Comparison of ENCODE assay signal across 1 cellular context in the genomic region with DNA sequence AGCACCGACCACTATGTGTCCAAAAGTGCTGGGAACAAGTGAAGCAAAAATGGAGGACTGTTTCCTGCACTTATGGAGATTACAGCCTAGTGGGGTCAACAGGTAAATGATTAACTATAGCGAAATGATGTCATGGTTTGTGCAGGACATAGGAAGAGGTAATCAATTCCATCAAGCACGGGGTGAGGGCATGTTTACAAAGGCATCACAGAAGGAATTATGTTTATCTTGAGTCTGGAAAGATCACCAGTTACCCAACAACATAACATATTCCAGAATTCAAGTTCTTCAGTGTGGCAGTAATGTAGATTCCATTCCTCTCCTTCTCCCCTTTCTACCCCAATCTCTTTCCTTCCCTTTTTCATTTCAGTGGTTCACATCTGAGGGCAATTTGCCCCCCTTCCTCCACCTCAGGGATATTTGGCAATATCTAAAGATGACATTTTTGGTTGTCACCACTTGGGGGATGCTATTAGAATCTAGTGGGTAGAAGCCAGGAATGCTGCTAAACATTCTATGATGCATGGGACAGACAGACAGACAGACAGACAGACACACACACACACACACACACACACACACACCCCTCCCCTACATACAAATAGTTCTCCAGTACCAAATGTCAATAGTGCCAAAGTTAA.
TF ChIP-seq lines count a peak whose summit lies in the region.

No MANE protein-coding gene starts in this region.

TF ChIP-seq in HepG2, 621 proteins besides CTCF, POLR2A, EP300 and RAD21 (continued from another document and continues in another):
- TF ChIP-seq, protein P1, sequence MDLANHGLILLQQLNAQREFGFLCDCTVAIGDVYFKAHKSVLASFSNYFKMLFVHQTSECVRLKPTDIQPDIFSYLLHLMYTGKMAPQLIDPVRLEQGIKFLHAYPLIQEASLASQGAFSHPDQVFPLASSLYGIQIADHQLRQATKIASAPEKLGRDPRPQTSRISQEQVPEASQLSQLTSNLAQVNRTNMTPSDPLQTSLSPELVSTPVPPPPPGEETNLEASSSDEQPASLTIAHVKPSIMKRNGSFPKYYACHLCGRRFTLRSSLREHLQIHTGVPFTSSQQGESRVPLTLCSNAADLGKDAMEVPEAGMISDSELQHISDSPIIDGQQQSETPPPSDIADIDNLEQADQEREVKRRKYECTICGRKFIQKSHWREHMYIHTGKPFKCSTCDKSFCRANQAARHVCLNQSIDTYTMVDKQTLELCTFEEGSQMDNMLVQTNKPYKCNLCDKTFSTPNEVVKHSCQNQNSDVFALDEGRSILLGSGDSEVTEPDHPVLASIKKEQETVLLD (CRISPR knock-in tag; IDR thresholded peaks at IDR 0.05; ENCODE audit: low read depth) = no peak
- TF ChIP-seq ONECUT2 (CRISPR knock-in tag; IDR thresholded peaks at IDR 0.05) (0 out of 2 replicates have a peak, but pooled peaks have one; percentile 34), GFI1 (CRISPR knock-in tag; IDR thresholded peaks at IDR 0.05; ENCODE audit: borderline replicate concordance) (no peak), SKIL (CRISPR knock-in tag; IDR thresholded peaks at IDR 0.05; ENCODE audit: borderline replicate concordance) (peak; percentile 11; the same call in 1 of the 2 replicates), HDAC1 (CRISPR knock-in tag; IDR thresholded peaks at IDR 0.05) (0 out of 2 replicates have a peak, but pooled peaks have one; percentile 27), CHD4 (IDR thresholded peaks at IDR 0.05; ENCODE audit: borderline replicate concordance, low read length) (no peak), RNF2 (conservative IDR thresholded peaks at IDR 0.05; ENCODE audit: low read depth) (no peak), BCLAF1 (IDR thresholded peaks at IDR 0.05) (no peak), ZNF850 (CRISPR knock-in tag; conservative IDR thresholded peaks at IDR 0.05) (no peak), ZNF24 (IDR thresholded peaks at IDR 0.05) (no peak), MIXL1 (CRISPR knock-in tag; IDR thresholded peaks at IDR 0.05) (0 out of 2 replicates have a peak, but pooled peaks have one; percentile 57), KLF6 (CRISPR knock-in tag; IDR thresholded peaks at IDR 0.05) (0 out of 2 replicates have a peak, but pooled peaks have one; percentile 62), ZMYM3 (CRISPR knock-in tag; IDR thresholded peaks at IDR 0.05) (no peak), ZNF883 (CRISPR knock-in tag; IDR thresholded peaks at IDR 0.05; ENCODE audit: not compliant biosample characterization) (no peak), FOXK2 (IDR thresholded peaks at IDR 0.05) (peak; percentile 67; the same call in 1 of the 2 replicates), ZNF768 (CRISPR knock-in tag; IDR thresholded peaks at IDR 0.05) (no peak), SIN3A (IDR thresholded peaks at IDR 0.05; ENCODE audit: borderline replicate concordance, low read depth, low read length) (no peak), DR1 (CRISPR knock-in tag; IDR thresholded peaks at IDR 0.05) (no peak), SKI (IDR thresholded peaks at IDR 0.05; ENCODE audit: partially characterized antibody) (peak; percentile 81), SMARCC2 (IDR thresholded peaks at IDR 0.05) (no peak), BRD4 (CRISPR knock-in tag; IDR thresholded peaks at IDR 0.05) (no peak), ZNF776 (CRISPR knock-in tag; IDR thresholded peaks at IDR 0.05) (no peak), ZNF710 (CRISPR knock-in tag; IDR thresholded peaks at IDR 0.05; ENCODE audit: borderline replicate concordance) (no peak), GATAD2A (CRISPR knock-in tag; IDR thresholded peaks at IDR 0.05) (peak; percentile 85), ATF4 (CRISPR knock-in tag; IDR thresholded peaks at IDR 0.05) (peak in 1 of 2 experiments; percentile 63; a peak in 2 of 4 replicates), BRCA1 (CRISPR knock-in tag; IDR thresholded peaks at IDR 0.05) (no peak), ZNF678 (CRISPR knock-in tag; IDR thresholded peaks at IDR 0.05) (no peak), MTA3 (CRISPR knock-in tag; IDR thresholded peaks at IDR 0.05) (no peak), NFE2 (CRISPR knock-in tag; IDR thresholded peaks at IDR 0.05) (no peak), ADNP (CRISPR knock-in tag; IDR thresholded peaks at IDR 0.05) (no peak), NFATC3 (CRISPR knock-in tag; IDR thresholded peaks at IDR 0.05) (no peak), NFKBIZ (CRISPR knock-in tag; IDR thresholded peaks at IDR 0.05) (0 out of 2 replicates have a peak, but pooled peaks have one; percentile 38), RBM39 (IDR thresholded peaks at IDR 0.05; ENCODE audit: low read depth, low read length, poor library complexity, severe bottlenecking) (no peak), PITX1 (CRISPR knock-in tag; IDR thresholded peaks at IDR 0.05) (0 out of 2 replicates have a peak, but pooled peaks have one; percentile 10), PPARG (CRISPR knock-in tag; conservative IDR thresholded peaks at IDR 0.05) (0 out of 2 replicates have a peak, but pooled peaks have one; percentile 42), MXD4 (CRISPR knock-in tag; IDR thresholded peaks at IDR 0.05) (no peak), ERF (CRISPR knock-in tag; IDR thresholded peaks at IDR 0.05) (0 out of 2 replicates have a peak, but pooled peaks have one; percentile 27), BHLHE40 (IDR thresholded peaks at IDR 0.05; ENCODE audit: low read length) (0 out of 2 replicates have a peak, but pooled peaks have one; percentile 26), GTF3A (CRISPR knock-in tag; conservative IDR thresholded peaks at IDR 0.05) (no peak), ZSCAN22 (CRISPR knock-in tag; IDR thresholded peaks at IDR 0.05) (no peak), HNRNPUL1 (IDR thresholded peaks at IDR 0.05; ENCODE audit: low read depth, low read length) (no peak), KLF16 (CRISPR knock-in tag; IDR thresholded peaks at IDR 0.05) (peak in 1 of 2 experiments; percentile 58; a peak in 1 of 4 replicates), ZBTB43 (CRISPR knock-in tag; conservative IDR thresholded peaks at IDR 0.05) (no peak), ZNF780A (CRISPR knock-in tag; IDR thresholded peaks at IDR 0.05) (no peak), CREM (IDR thresholded peaks at IDR 0.05) (no peak), CREM (CRISPR knock-in tag; IDR thresholded peaks at IDR 0.05) (no peak), CBFB (CRISPR knock-in tag; IDR thresholded peaks at IDR 0.05) (no peak), MIER3 (CRISPR knock-in tag; IDR thresholded peaks at IDR 0.05; ENCODE audit: borderline replicate concordance) (peak; percentile 58; the same call in 1 of the 2 replicates), SALL1 (CRISPR knock-in tag; IDR thresholded peaks at IDR 0.05) (peak; percentile 61; the same call in 1 of the 2 replicates), ZNF30 (CRISPR knock-in tag; IDR thresholded peaks at IDR 0.05) (no peak), FOXO4 (CRISPR knock-in tag; conservative IDR thresholded peaks at IDR 0.05) (no peak), STAG1 (CRISPR knock-in tag; IDR thresholded peaks at IDR 0.05) (no peak)
- TF ChIP-seq, protein P2, sequence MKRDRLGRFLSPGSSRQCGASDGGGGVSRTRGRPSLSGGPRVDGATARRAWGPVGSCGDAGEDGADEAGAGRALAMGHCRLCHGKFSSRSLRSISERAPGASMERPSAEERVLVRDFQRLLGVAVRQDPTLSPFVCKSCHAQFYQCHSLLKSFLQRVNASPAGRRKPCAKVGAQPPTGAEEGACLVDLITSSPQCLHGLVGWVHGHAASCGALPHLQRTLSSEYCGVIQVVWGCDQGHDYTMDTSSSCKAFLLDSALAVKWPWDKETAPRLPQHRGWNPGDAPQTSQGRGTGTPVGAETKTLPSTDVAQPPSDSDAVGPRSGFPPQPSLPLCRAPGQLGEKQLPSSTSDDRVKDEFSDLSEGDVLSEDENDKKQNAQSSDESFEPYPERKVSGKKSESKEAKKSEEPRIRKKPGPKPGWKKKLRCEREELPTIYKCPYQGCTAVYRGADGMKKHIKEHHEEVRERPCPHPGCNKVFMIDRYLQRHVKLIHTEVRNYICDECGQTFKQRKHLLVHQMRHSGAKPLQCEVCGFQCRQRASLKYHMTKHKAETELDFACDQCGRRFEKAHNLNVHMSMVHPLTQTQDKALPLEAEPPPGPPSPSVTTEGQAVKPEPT (CRISPR knock-in tag; IDR thresholded peaks at IDR 0.05; ENCODE audit: low read depth) = no peak
- TF ChIP-seq, protein P3, sequence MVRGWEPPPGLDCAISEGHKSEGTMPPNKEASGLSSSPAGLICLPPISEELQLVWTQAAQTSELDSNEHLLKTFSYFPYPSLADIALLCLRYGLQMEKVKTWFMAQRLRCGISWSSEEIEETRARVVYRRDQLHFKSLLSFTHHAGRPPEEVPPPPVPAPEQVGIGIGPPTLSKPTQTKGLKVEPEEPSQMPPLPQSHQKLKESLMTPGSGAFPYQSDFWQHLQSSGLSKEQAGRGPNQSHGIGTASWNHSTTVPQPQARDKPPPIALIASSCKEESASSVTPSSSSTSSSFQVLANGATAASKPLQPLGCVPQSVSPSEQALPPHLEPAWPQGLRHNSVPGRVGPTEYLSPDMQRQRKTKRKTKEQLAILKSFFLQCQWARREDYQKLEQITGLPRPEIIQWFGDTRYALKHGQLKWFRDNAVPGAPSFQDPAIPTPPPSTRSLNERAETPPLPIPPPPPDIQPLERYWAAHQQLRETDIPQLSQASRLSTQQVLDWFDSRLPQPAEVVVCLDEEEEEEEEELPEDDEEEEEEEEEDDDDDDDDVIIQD (CRISPR knock-in tag; IDR thresholded peaks at IDR 0.05; ENCODE audit: low read depth) = peak; percentile 53; the same call in 1 of the 2 replicates
